8 cellular contexts compared by ENCODE assay signal in genomic region chr10:60646966-60647796, GRCh38.
DNase-seq lines count a peak whose midpoint lies in the region; ATAC-seq, FAIRE-seq and TF ChIP-seq lines count a peak whose summit lies in the region.

No MANE protein-coding gene starts in this region.

- TF ChIP-seq CTCF in CD14-positive monocyte (IDR thresholded peaks at IDR 0.05) (peak; percentile 80), GM13976 (IDR thresholded peaks at IDR 0.05; ENCODE audit: borderline replicate concordance, control extremely low read depth, extremely low read depth, insufficient read depth, missing control alignments) (peak; percentile 57), astrocyte of the cerebellum (IDR thresholded peaks at IDR 0.05; ENCODE audit: low read depth, low read length, missing control alignments) (peak; percentile 50)

- no peak overlapping the region for H3K27ac Mint-ChIP-seq in CD14-positive monocyte

- no peak overlapping the region for H3K4me3 ChIP-seq in NT2/D1 (ENCODE audit: insufficient read length, low read depth)
- H3K4me3 ChIP-seq in astrocyte of the cerebellum (ENCODE audit: low read depth, low read length): no peak overlapping the region

- no peaks in the 10 kb centered on the region for H3K27me3 ChIP-seq in NT2/D1 (ENCODE audit: insufficient read depth, insufficient read length)

- no peak for DNase-seq in CD14-positive monocyte (ENCODE audit: low spot score)
- peak; percentile 23 for DNase-seq in GM13976 (ENCODE audit: low spot score)
- DNase-seq in NT2/D1 (ENCODE audit: low read depth, low spot score): peak; percentile 43
- DNase-seq in astrocyte of the cerebellum (ENCODE audit: low read depth): peak; percentile 72
- DNase-seq in stimulated activated CD8-positive, alpha-beta memory T cell treated with anti-CD3 and anti-CD28 coated beads, Interleukin-15, amount 100 ng/mL, for 1 hour (ENCODE audit: low read depth): peak; percentile 4

- H3K4me3 Mint-ChIP-seq in CD14-positive monocyte: no peak overlapping the region

- peak; percentile 96 for FAIRE-seq in islet of Langerhans (lab: Jason Lieb, UNC)

- no peaks in the 10 kb centered on the region for H3K9me3 ChIP-seq in NT2/D1 (ENCODE audit: insufficient read depth, low read length)

- no peaks in the 10 kb centered on the region for H3K27me3 Mint-ChIP-seq in CD14-positive monocyte (ENCODE audit: low read depth in 3 of 3)

- no peaks in the 10 kb centered on the region for H3K36me3 ChIP-seq in NT2/D1 (ENCODE audit: insufficient read depth, insufficient read length, low read length)

- no peak overlapping the region for H3K9ac ChIP-seq in NT2/D1 (ENCODE audit: insufficient read length, low read depth)

- in situ Hi-C loops in GM13976 (cut with MboI; ENCODE audit: low sequenced_read_pairs, unreplicated experiment): no loop called here
- in situ Hi-C loops in astrocyte of the cerebellum (cut with HindIII; ENCODE audit: low sequenced_read_pairs): loop anchor here (25.0 kb wide), 1 partner anchor 210 kb away; no protein-coding TSS in a partner anchor

- no peaks in the 10 kb centered on the region for H3K4me1 Mint-ChIP-seq in CD14-positive monocyte

- intact Hi-C loops in CD14-positive monocyte (cut with micrococcal nuclease): loop anchor here (5.0 to 10.0 kb wide), 5 partner anchors 202 to 1022 kb away; no protein-coding TSS in a partner anchor

- no peaks in the 10 kb centered on the region for H3K9me3 Mint-ChIP-seq in CD14-positive monocyte

- ATAC-seq in HG03103 (IDR thresholded peaks at IDR 0.05; ENCODE audit: low read depth, unreplicated experiment) (peak; percentile 69), HG03097 (IDR thresholded peaks at IDR 0.05; ENCODE audit: low FRiP score, unreplicated experiment) (no peak)

- H3K36me3 Mint-ChIP-seq in CD14-positive monocyte: no peaks in the 10 kb centered on the region

- H3K4me1 ChIP-seq in NT2/D1 (ENCODE audit: insufficient read depth, insufficient read length): no peaks in the 10 kb centered on the region
